ENCODE assay signal across 8 cellular contexts in the genomic region with DNA sequence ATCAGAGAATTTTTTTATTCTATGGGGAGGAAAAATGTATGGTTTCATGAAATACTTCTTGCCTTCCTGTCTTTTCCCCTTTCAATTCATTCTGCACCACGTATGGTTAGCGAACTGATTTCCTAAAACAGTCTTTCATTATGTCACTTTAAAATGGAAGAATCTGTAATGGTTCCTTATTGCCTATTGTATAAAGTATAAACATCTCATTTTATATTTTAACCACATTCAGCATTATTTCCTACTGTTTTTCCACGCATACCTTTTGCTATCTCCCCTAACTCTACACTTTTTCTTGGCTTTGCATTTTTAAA.
DNase-seq lines count a peak whose midpoint lies in the region; ATAC-seq, FAIRE-seq and TF ChIP-seq lines count a peak whose summit lies in the region.

No MANE protein-coding gene starts in this region.

- H2AFZ ChIP-seq in HepG2 (ENCODE audit: low read length): peak overlapping the region; percentile 76

- TF ChIP-seq EP300 in HepG2 (IDR thresholded peaks at IDR 0.05; ENCODE audit: low read depth in 2 of 2, low read length in 2 of 2) (no peak), HepG2 (CRISPR knock-in tag; IDR thresholded peaks at IDR 0.05; ENCODE audit: borderline replicate concordance) (no peak), transverse colon (IDR thresholded peaks at IDR 0.05; ENCODE audit: low read depth) (no peak)

- H3K4me3 Mint-ChIP-seq in activated CD4-positive, alpha-beta T cell treated with anti-CD3 and anti-CD28 coated beads, Interleukin-2, amount 10 ng/mL, durations not matched to agents 7 days and 5 days: peak overlapping the region; percentile 63

- POLR2A ChIA-PET in activated CD4-positive, alpha-beta T cell treated with anti-CD3 and anti-CD28 coated beads, Interleukin-2, amount 10 ng/mL, durations not matched to agents 7 days and 5 days (lab: Charles Lee): no interaction called here
- POLR2A ChIA-PET in HepG2 (lab: Yijun Ruan, JAX): no interaction called here

- no peak for FAIRE-seq in HepG2 (lab: Jason Lieb, UNC)

- CTCF ChIA-PET in activated CD4-positive, alpha-beta T cell treated with anti-CD3 and anti-CD28 coated beads, Interleukin-2, amount 10 ng/mL, durations not matched to agents 7 days and 5 days (lab: Charles Lee): no interaction called here
- CTCF ChIA-PET in HepG2 (lab: Yijun Ruan, JAX; ENCODE audit: low intra/inter-chr PET ratio, low total read pairs): no interaction called here

- H4K20me1 ChIP-seq in HepG2 (ENCODE audit: insufficient read depth, low read length): no peaks in the 10 kb centered on the region

- H3K4me2 ChIP-seq in HepG2 (ENCODE audit: low read depth, low read length): peak overlapping the region; percentile 47

- H3K27me3 Mint-ChIP-seq in activated CD4-positive, alpha-beta T cell treated with anti-CD3 and anti-CD28 coated beads, Interleukin-2, amount 10 ng/mL, durations not matched to agents 7 days and 5 days: no peaks in the 10 kb centered on the region

- H3K27me3 ChIP-seq in HepG2 (ENCODE audit: control insufficient read depth in 1 of 2, insufficient read depth in 2 of 2, low read length in 2 of 2): no peaks in the 10 kb centered on the region; a peak in 1 of 5 replicates
- no peaks in the 10 kb centered on the region for H3K27me3 ChIP-seq in thoracic aorta (replicated peaks; ENCODE audit: insufficient read depth)
- H3K27me3 ChIP-seq in transverse colon: no peaks in the 10 kb centered on the region

- BruUV-seq in HepG2 (replicated peaks; lab: Mats Ljungman, UMichigan): no TSS peak

- intact Hi-C loops in HepG2 (cut with micrococcal nuclease; ENCODE audit: unreplicated experiment): no loop called here
- intact Hi-C loops in transverse colon (cut with DNase I; ENCODE audit: low total_unique reads): no loop called here

- H3K4me1 ChIP-seq in HepG2 (ENCODE audit: insufficient read depth, low read length) (no peaks in the 10 kb centered on the region), thoracic aorta (ENCODE audit: control insufficient read depth in 1 of 2, low read depth in 2 of 2) (peaks cover 0 to 8% of the 10 kb centered on the region in 2 donors), transverse colon (peaks cover 0 to 17% (median 4%) of the 10 kb centered on the region in 4 donors)

- peak overlapping the region in 2 of 3 experiments; percentile 14 to 50; a peak in 3 of 6 replicates for H3K4me3 ChIP-seq in HepG2 (replicated peaks in 1 of 3; ENCODE audit: insufficient read depth in 1 of 3, low read depth in 2 of 3, low read length in 3 of 3)
- peak overlapping the region; percentile 65 for H3K4me3 ChIP-seq in thoracic aorta
- H3K4me3 ChIP-seq in transverse colon: peak overlapping the region in 2 of 4 donors; percentile 11 to 33

- H3K36me3 ChIP-seq in HepG2 (replicated peaks in 1 of 2; ENCODE audit: control insufficient read depth in 1 of 2, insufficient read depth in 2 of 2, low read length in 2 of 2): no peaks in the 10 kb centered on the region
- no peaks in the 10 kb centered on the region for H3K36me3 ChIP-seq in thoracic aorta
- no peaks in the 10 kb centered on the region for H3K36me3 ChIP-seq in transverse colon

- TF ChIP-seq POLR2A in HepG2 (IDR thresholded peaks at IDR 0.05; ENCODE audit: insufficient read depth in 1 of 2, low read depth in 2 of 2, low read length in 2 of 2): no peak
- TF ChIP-seq POLR2A in transverse colon (IDR thresholded peaks at IDR 0.05): no peak

- no peak for DNase-seq in activated CD4-positive, alpha-beta T cell treated with anti-CD3 and anti-CD28 coated beads, Interleukin-2, amount 10 ng/mL, durations not matched to agents 7 days and 5 days
- no peak for DNase-seq in activated CD4-positive, alpha-beta T cell treated with anti-CD3 and anti-CD28 coated beads, Interleukin-2, amount 50 U/mL, for 4 hours
- DNase-seq in activated naive CD4-positive, alpha-beta T cell treated with anti-CD3 and anti-CD28 coated beads, Interleukin-2, amount 50 U/mL, for 72 hours (ENCODE audit: low spot score in 2 of 2): no peak
- DNase-seq in HepG2 (ENCODE audit: low spot score) (no peak), thoracic aorta (ENCODE audit: low spot score) (no peak), EL (no peak), transverse colon (no peak)

- peaks cover 42% of the 10 kb centered on the region for H3K4me1 Mint-ChIP-seq in activated CD4-positive, alpha-beta T cell treated with anti-CD3 and anti-CD28 coated beads, Interleukin-2, amount 10 ng/mL, durations not matched to agents 7 days and 5 days

- H3K79me2 ChIP-seq in HepG2 (ENCODE audit: insufficient read depth, low read length): no peaks in the 10 kb centered on the region

- peak overlapping the region; percentile 85 for H3K27ac Mint-ChIP-seq in activated CD4-positive, alpha-beta T cell treated with anti-CD3 and anti-CD28 coated beads, Interleukin-2, amount 10 ng/mL, durations not matched to agents 7 days and 5 days
- H3K27ac Mint-ChIP-seq in activated naive CD4-positive, alpha-beta T cell treated with anti-CD3 and anti-CD28 coated beads, Interleukin-2, amount 50 U/mL, for 72 hours: peak overlapping the region; percentile 27 to 80

- peaks cover 24% of the 10 kb centered on the region for H3K9me3 Mint-ChIP-seq in activated CD4-positive, alpha-beta T cell treated with anti-CD3 and anti-CD28 coated beads, Interleukin-2, amount 10 ng/mL, durations not matched to agents 7 days and 5 days
- H3K9me3 Mint-ChIP-seq in activated naive CD4-positive, alpha-beta T cell treated with anti-CD3 and anti-CD28 coated beads, Interleukin-2, amount 50 U/mL, for 72 hours: peaks cover 0 to 19% of the 10 kb centered on the region in 2 donors

- TF ChIP-seq RAD21 in HepG2 (CRISPR knock-in tag; IDR thresholded peaks at IDR 0.05): no peak

- H3K9me3 ChIP-seq in HepG2 (ENCODE audit: low read length) (no peaks in the 10 kb centered on the region), thoracic aorta (no peaks in the 10 kb centered on the region), transverse colon (no peaks in the 10 kb centered on the region)

- in situ Hi-C loops in HepG2 (cut with HindIII; ENCODE audit: extremely low pct_ligation_motif_present, low pct_unique_long_range_greater_than_20kb) (no loop called here), transverse colon (cut with MboI; ENCODE audit: low pct_ligation_motif_present in 1 of 4, low pct_unique_long_range_greater_than_20kb in 1 of 4, low sequenced_read_pairs in 3 of 4) (loop anchor here in 1 of 4 donors (25.0 kb wide), 1 partner anchor 869 kb away; no protein-coding TSS in a partner anchor)

- no peak for ATAC-seq in activated naive CD4-positive, alpha-beta T cell treated with anti-CD3 and anti-CD28 coated beads, Interleukin-2, amount 50 U/mL, for 72 hours
- ATAC-seq in HepG2 (no peak), thoracic aorta (ENCODE audit: insufficient number of reproducible peaks, low FRiP score, low read depth) (no peak), HG03342 (IDR thresholded peaks at IDR 0.05; ENCODE audit: unreplicated experiment) (no peak)

- no peak overlapping the region for H3K27ac ChIP-seq in HepG2 (ENCODE audit: extremely low read length, insufficient read depth, low read length)
- no peak overlapping the region for H3K27ac ChIP-seq in thoracic aorta
- H3K27ac ChIP-seq in transverse colon: peak overlapping the region in 2 of 4 donors; percentile 59 to 65

- H3K9ac ChIP-seq in HepG2 (ENCODE audit: insufficient read depth, low read depth, low read length): no peak overlapping the region

- peaks cover 22% of the 10 kb centered on the region for H3K36me3 Mint-ChIP-seq in activated CD4-positive, alpha-beta T cell treated with anti-CD3 and anti-CD28 coated beads, Interleukin-2, amount 10 ng/mL, durations not matched to agents 7 days and 5 days (ENCODE audit: low read depth)
- peaks cover 0 to 14% of the 10 kb centered on the region in 2 donors for H3K36me3 Mint-ChIP-seq in activated naive CD4-positive, alpha-beta T cell treated with anti-CD3 and anti-CD28 coated beads, Interleukin-2, amount 50 U/mL, for 72 hours

- no peak for TF ChIP-seq CTCF in HepG2 (CRISPR knock-in tag; IDR thresholded peaks at IDR 0.05)
- no peak for TF ChIP-seq CTCF in thoracic aorta (IDR thresholded peaks at IDR 0.05)
- no peak for TF ChIP-seq CTCF in transverse colon (IDR thresholded peaks at IDR 0.05)

- WGBS in HepG2 (ENCODE audit: low lambda C conversion rate): 28% methylated on average over 3 of the region's 3 CpGs
- WGBS in transverse colon (ENCODE audit: low coverage in 1 of 2), 2 donors: 82 to 83% methylated on average over 3 of the region's 3 CpGs

TF ChIP-seq in HepG2, 621 proteins besides CTCF, POLR2A, EP300 and RAD21:
- TF ChIP-seq, protein P1, sequence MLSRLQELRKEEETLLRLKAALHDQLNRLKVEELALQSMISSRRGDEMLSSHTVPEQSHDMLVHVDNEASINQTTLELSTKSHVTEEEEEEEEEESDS (CRISPR knock-in tag; IDR thresholded peaks at IDR 0.05; ENCODE audit: borderline replicate concordance): no peak
- peak in 1 of 2 experiments; percentile 16; a peak in 1 of 4 replicates for TF ChIP-seq MAFK (conservative IDR thresholded peaks at IDR 0.05 in 1 of 2, IDR thresholded peaks at IDR 0.05 in 1 of 2; ENCODE audit: low read length in 2 of 2)
TF ChIP-seq in HepG2: peak in this region for 1.
